ENCODE assay signal across 16 cellular contexts in genomic region chrX:71623714-71624113, GRCh38. TPM values are rescaled to one million over a fixed set of nuclear protein-coding genes. Genes with fewer than 3 reads are reported as not detected.
A peak's percentile ranks its signal among the peaks of the same experiment; 100 is the strongest.
DNase-seq lines count a peak whose midpoint lies in the region; ATAC-seq and TF ChIP-seq lines count a peak whose summit lies in the region.
"Had no signal": no experiment of that assay in that cellular context is flagged by ENCODE, and none has a peak within 500 bp of the region (broad histone marks: within the 10 kb centered on the region; RNA-seq: fewer than 3 reads in every experiment).

No MANE protein-coding gene starts in this region.

- H3K4me3 ChIP-seq in GM12865 (ENCODE audit: low read depth, low read length) (peak overlapping the region; percentile 41), IMR-90 (ENCODE audit: insufficient read depth, low read depth, low read length) (no peak overlapping the region), sigmoid colon (no peak overlapping the region), neural progenitor cell (no peak overlapping the region)
- H3K4me3 ChIP-seq: left ventricle myocardium inferior, SK-N-MC had no signal

- H4K20me1 ChIP-seq in IMR-90 (ENCODE audit: insufficient read depth, low read length): no peaks in the 10 kb centered on the region
- H4K20me1 ChIP-seq in neural progenitor cell (ENCODE audit: low read depth): no peaks in the 10 kb centered on the region

- no peaks in the 10 kb centered on the region for H3K9me1 ChIP-seq in IMR-90 (ENCODE audit: insufficient read depth, low read length)

- H2AK9ac ChIP-seq in IMR-90 (replicated peaks; ENCODE audit: low read depth, low read length, poor library complexity): no peak overlapping the region

- H3K27ac Mint-ChIP-seq in activated naive CD8-positive, alpha-beta T cell treated with anti-CD3 and anti-CD28 coated beads for 36 hours: peak overlapping the region; percentile 96
- no peak overlapping the region for H3K27ac Mint-ChIP-seq in neural progenitor cell

- no peak for TF ChIP-seq EP300 in sigmoid colon (IDR thresholded peaks at IDR 0.05)

- in situ Hi-C loops in IMR-90 (cut with MboI; ENCODE audit: low sequenced_read_pairs): no loop called here

- H3K4me1 Mint-ChIP-seq in activated naive CD8-positive, alpha-beta T cell treated with anti-CD3 and anti-CD28 coated beads for 36 hours: peaks cover 46% of the 10 kb centered on the region
- H3K4me1 Mint-ChIP-seq in neural progenitor cell: no peaks in the 10 kb centered on the region

- peaks cover 7% of the 10 kb centered on the region for H3K36me3 Mint-ChIP-seq in activated naive CD8-positive, alpha-beta T cell treated with anti-CD3 and anti-CD28 coated beads for 36 hours
- peaks cover under 1% of the 10 kb centered on the region for H3K36me3 Mint-ChIP-seq in neural progenitor cell

- no peak overlapping the region for H4K5ac ChIP-seq in IMR-90 (ENCODE audit: low read depth, low read length)

- H2AFZ ChIP-seq in IMR-90 (replicated peaks; ENCODE audit: low read length, poor library complexity) (peak overlapping the region; percentile 1), neural progenitor cell (replicated peaks) (no peak overlapping the region)

- peaks cover 3% of the 10 kb centered on the region for H3K27me3 ChIP-seq in IMR-90 (ENCODE audit: control insufficient read depth, insufficient read depth, low read length)
- no peaks in the 10 kb centered on the region for H3K27me3 ChIP-seq in sigmoid colon
- no peaks in the 10 kb centered on the region for H3K27me3 ChIP-seq in neural progenitor cell

- BruUV-seq in IMR-90 (replicated peaks; lab: Mats Ljungman, UMichigan): no TSS peak

- no peak overlapping the region for H2BK120ac ChIP-seq in IMR-90 (ENCODE audit: low read depth, low read length)

- no peak overlapping the region for H4K8ac ChIP-seq in IMR-90 (ENCODE audit: low read depth in 2 of 2, low read length in 2 of 2)

- ATAC-seq in IMR-90 (ENCODE audit: low read depth) (no peak), HG03520 (IDR thresholded peaks at IDR 0.05; ENCODE audit: unreplicated experiment) (no peak)

- CTCF ChIA-PET in IMR-90 (lab: Yijun Ruan, JAX): no interaction called here

- POLR2A ChIA-PET in IMR-90 (lab: Charles Lee; ENCODE audit: unreplicated experiment): no interaction called here

- H3K9ac ChIP-seq in IMR-90 (ENCODE audit: low read depth, low read length) (no peak overlapping the region), neural progenitor cell (no peak overlapping the region)

- TF ChIP-seq RAD21 in IMR-90 (IDR thresholded peaks at IDR 0.05; ENCODE audit: low read length): no peak

- no peak overlapping the region for H3K14ac ChIP-seq in IMR-90 (replicated peaks; ENCODE audit: low read depth, low read length)

- no peak overlapping the region for H2BK5ac ChIP-seq in IMR-90 (ENCODE audit: low read depth, low read length, poor library complexity, severe bottlenecking)

- no peak overlapping the region for H3K18ac ChIP-seq in IMR-90 (ENCODE audit: low read depth, low read length)

- H3K27ac ChIP-seq in IMR-90 (ENCODE audit: insufficient read depth, low read length) (no peak overlapping the region), sigmoid colon (peak overlapping the region in 3 of 4 donors; percentile 71 to 76 (median 71)), neural progenitor cell (no peak overlapping the region)
- H3K27ac ChIP-seq: SK-N-MC had no signal

- no peak for TF ChIP-seq CTCF in GM12865 (IDR thresholded peaks at IDR 0.05; ENCODE audit: insufficient read depth, low read depth, low read length, missing control alignments)
- TF ChIP-seq CTCF in IMR-90 (conservative IDR thresholded peaks at IDR 0.05; ENCODE audit: low read depth, low read length): no peak
- TF ChIP-seq CTCF in sigmoid colon (IDR thresholded peaks at IDR 0.05): no peak
- TF ChIP-seq CTCF in neural progenitor cell (IDR thresholded peaks at IDR 0.05): no peak

- intact Hi-C loops in IMR-90 (cut with micrococcal nuclease) (no loop called here), sigmoid colon (cut with DNase I) (no loop called here)

- no peak overlapping the region for H2AK5ac ChIP-seq in IMR-90 (ENCODE audit: low read depth, low read length)

- no peaks in the 10 kb centered on the region for H3K79me1 ChIP-seq in IMR-90 (ENCODE audit: low read depth in 1 of 2, low read length in 2 of 2)

- no peak overlapping the region for H3K23ac ChIP-seq in IMR-90 (ENCODE audit: low read depth, low read length)

- H4K91ac ChIP-seq in IMR-90 (ENCODE audit: insufficient read depth, low read depth, low read length): no peak overlapping the region

- TF ChIP-seq POLR2A in IMR-90 (IDR thresholded peaks at IDR 0.05; ENCODE audit: low read depth, low read length) (no peak), sigmoid colon (IDR thresholded peaks at IDR 0.05) (no peak)

- no peak overlapping the region for H3K4me2 ChIP-seq in IMR-90 (ENCODE audit: low read depth, low read length)
- H3K4me2 ChIP-seq in neural progenitor cell: no peak overlapping the region

- DNase-seq in GM12865 (ENCODE audit: low read depth) (peak; percentile 58), IMR-90 (no peak), sigmoid colon (no peak), ecto neural progenitor cell (ENCODE audit: low spot score) (no peak), neural progenitor cell (ENCODE audit: low spot score) (no peak)
- no peak for DNase-seq in activated naive CD8-positive, alpha-beta T cell treated with anti-CD3 and anti-CD28 coated beads for 36 hours
- DNase-seq: activated CD4-positive, alpha-beta T cell treated with anti-CD3 and anti-CD28 coated beads, Interleukin-2, amount 50 U/mL, for 1 hour; head of caudate nucleus; left ventricle myocardium inferior; NCI-H1048; NCI-H526 treated with DMSO at 0.1 percent for 48 hours; stimulated activated naive CD4-positive, alpha-beta T cell treated with Interleukin-2 at 50 U/mL for 16 hours had no signal

- H3K4me1 ChIP-seq in IMR-90 (ENCODE audit: control insufficient read depth, insufficient read depth, low read length) (no peaks in the 10 kb centered on the region; the same call in 1 of the 2 replicates), sigmoid colon (peaks cover 0 to 24% (median 10%) of the 10 kb centered on the region in 4 donors), neural progenitor cell (no peaks in the 10 kb centered on the region)

- no CpG with 5 or more reads among the region's 3 CpGs for WGBS in IMR-90 (ENCODE audit: extremely low coverage in 2 of 2, insufficient read length in 1 of 2), 2 experiments
- 75 to 86% methylated on average over 3 of the region's 3 CpGs for WGBS in sigmoid colon, 2 donors

- no peaks in the 10 kb centered on the region for H3K36me3 ChIP-seq in IMR-90 (ENCODE audit: control insufficient read depth, insufficient read depth, low read length)
- H3K36me3 ChIP-seq in sigmoid colon: no peaks in the 10 kb centered on the region
- H3K36me3 ChIP-seq in neural progenitor cell: no peaks in the 10 kb centered on the region
- H3K36me3 ChIP-seq: left ventricle myocardium inferior had no signal

- H3K4me3 Mint-ChIP-seq in activated naive CD8-positive, alpha-beta T cell treated with anti-CD3 and anti-CD28 coated beads for 36 hours: peak overlapping the region; percentile 70
- H3K4me3 Mint-ChIP-seq in neural progenitor cell: no peak overlapping the region

- H3F3A ChIP-seq in neural progenitor cell (ENCODE audit: low read depth): no peaks in the 10 kb centered on the region

- H2BK20ac ChIP-seq in IMR-90 (ENCODE audit: low read depth, low read length): no peak overlapping the region

- no peak overlapping the region for H3K4ac ChIP-seq in IMR-90 (ENCODE audit: low read depth, low read length)

- H3K79me2 ChIP-seq in neural progenitor cell (ENCODE audit: low read depth): no peaks in the 10 kb centered on the region

- no peak overlapping the region for H2BK15ac ChIP-seq in IMR-90 (ENCODE audit: low read depth, low read length)

- dilution Hi-C loops in IMR-90 (cut with HindIII; ENCODE audit: low sequenced_read_pairs, unreplicated experiment): no loop called here

- H3K9me3 ChIP-seq in IMR-90 (ENCODE audit: control insufficient read depth, insufficient read depth, low read length): no peaks in the 10 kb centered on the region; the same call in 1 of the 2 replicates
- H3K9me3 ChIP-seq in sigmoid colon: no peaks in the 10 kb centered on the region
- H3K9me3 ChIP-seq in neural progenitor cell (ENCODE audit: low read depth): no peaks in the 10 kb centered on the region
- H3K9me3 ChIP-seq: left ventricle myocardium inferior had no signal

- H3K56ac ChIP-seq in IMR-90 (ENCODE audit: extremely low read depth, insufficient read depth, low read length): no peak overlapping the region

- no peaks in the 10 kb centered on the region for H3K27me3 Mint-ChIP-seq in activated naive CD8-positive, alpha-beta T cell treated with anti-CD3 and anti-CD28 coated beads for 36 hours
- H3K27me3 Mint-ChIP-seq in neural progenitor cell (ENCODE audit: insufficient read depth, low read depth): peaks cover 2% of the 10 kb centered on the region

- H3K9me3 Mint-ChIP-seq in activated naive CD8-positive, alpha-beta T cell treated with anti-CD3 and anti-CD28 coated beads for 36 hours: peaks cover 4% of the 10 kb centered on the region
- peaks cover 10% of the 10 kb centered on the region for H3K9me3 Mint-ChIP-seq in neural progenitor cell

TF ChIP-seq in IMR-90, 13 proteins besides CTCF, POLR2A, EP300 and RAD21 (continues in another document):
- TF ChIP-seq RCOR1 (IDR thresholded peaks at IDR 0.05; ENCODE audit: insufficient replicate concordance, low read length): no peak
- no peak for TF ChIP-seq MAFK (IDR thresholded peaks at IDR 0.05; ENCODE audit: low read depth, low read length)
- TF ChIP-seq SMC3 (IDR thresholded peaks at IDR 0.05; ENCODE audit: low read depth, low read length): no peak

RNA-seq across cellular contexts. Expression of gene CXCR3, which starts 5.4 kb away (rescaled TPM):
- not detected in 2 replicates for total RNA-seq in IMR-90 (2012; rRNA removed)
- polyA plus RNA-seq in IMR-90 (2012; rRNA removed): not detected in 2 replicates
- not detected in 2 replicates for polyA plus RNA-seq in IMR-90 (2012; cell fraction: cytosol; rRNA removed)
- polyA plus RNA-seq in IMR-90 (2012; cell fraction: nucleus; rRNA removed; ENCODE audit: low replicate concordance): 0.03 TPM in 1 of 2 replicates, not detected in the other
- 10 to 100 TPM; 58.5 to 58.6 TPM for total RNA-seq in activated naive CD8-positive, alpha-beta T cell treated with anti-CD3 and anti-CD28 coated beads for 36 hours
- total RNA-seq in sigmoid colon: not detected
- polyA plus RNA-seq in sigmoid colon: 1 to 10 TPM in 1 of 3 donors, under 1 TPM in 2; 0.60 to 6.5 (median 0.69) TPM
- not detected in 2 replicates for total RNA-seq in neural progenitor cell (ENCODE audit: low replicate concordance)
- total RNA-seq: astrocyte, left ventricle myocardium inferior, omental fat pad had no signal

RNA-seq across cellular contexts. Expression of gene GCNA, which starts 45.5 kb away (rescaled TPM):
- total RNA-seq in IMR-90 (2012; rRNA removed) (0.83 and 0.90 TPM in 2 replicates), sigmoid colon (1 to 10 TPM; 1.4 to 5.0 (median 3.9) TPM), neural progenitor cell (ENCODE audit: low replicate concordance) (0.62 and 0.97 TPM in 2 replicates)
- polyA plus RNA-seq in IMR-90 (2012; rRNA removed) (0.75 and 1.3 TPM in 2 replicates), sigmoid colon (1 to 10 TPM in 1 of 3 donors, under 1 TPM in 2; 0.60 to 1.5 (median 0.69) TPM)
- 0.25 and 0.29 TPM in 2 replicates for polyA plus RNA-seq in IMR-90 (2012; cell fraction: cytosol; rRNA removed)
- polyA plus RNA-seq in IMR-90 (2012; cell fraction: nucleus; rRNA removed; ENCODE audit: low replicate concordance): 2.3 and 9.8 TPM in 2 replicates
- total RNA-seq in activated naive CD8-positive, alpha-beta T cell treated with anti-CD3 and anti-CD28 coated beads for 36 hours: 1 to 10 TPM; 1.6 to 3.1 TPM

Comparison
In these comparisons a context has a peak if more than half of its experiments do, and no peak if none do; other contexts are left out.
1. H3K27ac ChIP-seq: peak in sigmoid colon (3 of 4); none in IMR-90 (single experiment) and neural progenitor cell (single experiment).
2. RNA of gene CXCR3, which starts 5.4 kb away (total RNA-seq): 58.5 to 58.6 TPM in activated naive CD8-positive, alpha-beta T cell treated with anti-CD3 and anti-CD28 coated beads for 36 hours; not detected in IMR-90, not detected in sigmoid colon and not detected in neural progenitor cell; every median in the first group is over 10 times any median in the second.